7 cellular contexts compared by ENCODE assay signal in genomic region chr12:52487744-52488443, GRCh38. TPM values are rescaled to one million over a fixed set of nuclear protein-coding genes. Genes with fewer than 3 reads are reported as not detected.
"Had no signal": no experiment of that assay in that cellular context is flagged by ENCODE, and none has a peak within 500 bp of the region (broad histone marks: within the 10 kb centered on the region; RNA-seq: fewer than 3 reads in every experiment).

No MANE protein-coding gene starts in this region.

RNA-seq across cellular contexts. Expression of gene KRT6A, which starts 5.2 kb away (rescaled TPM):
- total RNA-seq: GM23248, H4, H7, HepG2, HFFc6, HT1080 had no signal
- polyA plus RNA-seq: GM23248, IgD-negative memory B cell had no signal

RNA-seq across cellular contexts. Expression of gene KRT6C, which starts 14.3 kb away (rescaled TPM):
- total RNA-seq: GM23248, H4, H7, HepG2, HFFc6, HT1080 had no signal
- polyA plus RNA-seq: GM23248, IgD-negative memory B cell had no signal

RNA-seq across cellular contexts. Expression of gene KRT5, which starts 32.3 kb away (rescaled TPM):
- total RNA-seq: GM23248, H4, H7, HepG2, HFFc6, HT1080 had no signal
- polyA plus RNA-seq: GM23248, IgD-negative memory B cell had no signal

RNA-seq across cellular contexts. Expression of gene KRT6B, which starts 35.9 kb away (rescaled TPM):
- total RNA-seq: GM23248, H4, H7, HepG2, HFFc6, HT1080 had no signal
- polyA plus RNA-seq: GM23248, HepG2, IgD-negative memory B cell had no signal

RNA-seq across cellular contexts. Expression of gene KRT75, which starts 53.7 kb away (rescaled TPM):
- total RNA-seq: GM23248, H7, HepG2, HFFc6, HT1080 had no signal
- polyA plus RNA-seq: GM23248, HepG2, IgD-negative memory B cell had no signal
